ENCODE assay signal across 19 cellular contexts in the genomic region with DNA sequence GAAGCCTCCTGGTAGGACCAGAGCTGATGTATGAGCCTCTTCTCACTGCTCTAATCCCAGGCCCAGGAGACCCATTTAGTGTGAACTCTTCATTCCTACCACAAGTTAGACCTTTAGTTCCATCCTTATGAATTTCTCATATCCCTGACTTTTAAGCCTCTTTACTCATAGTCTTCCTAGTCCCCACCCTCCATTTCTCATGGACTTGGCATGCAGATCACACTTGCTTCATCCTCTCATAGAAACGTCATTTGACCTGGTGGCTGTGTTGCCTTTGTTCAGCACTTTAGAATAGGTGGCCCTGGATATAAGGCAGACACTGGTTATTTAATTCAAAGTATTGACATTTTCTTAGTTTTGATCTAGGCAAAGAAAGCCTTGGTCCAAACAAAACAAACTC.
DNase-seq lines count a peak whose midpoint lies in the region; ATAC-seq lines count a peak whose summit lies in the region.
"Had no signal": no experiment of that assay in that cellular context is flagged by ENCODE, and none has a peak within 500 bp of the region (broad histone marks: within the 10 kb centered on the region; RNA-seq: fewer than 3 reads in every experiment).

No MANE protein-coding gene starts in this region.

- no peak for ATAC-seq in GM21447 (IDR thresholded peaks at IDR 0.05; ENCODE audit: unreplicated experiment)
- ATAC-seq: naive thymus-derived CD8-positive, alpha-beta T cell had no signal

- DNase-seq in GM04503 (ENCODE audit: low read depth) (peak; percentile 31), RKO (ENCODE audit: low spot score) (peak; percentile 20), fibroblast of gingiva (ENCODE audit: low read depth) (peak; percentile 45), skeletal muscle cell (ENCODE audit: low read depth) (peak; percentile 64), glomerular visceral epithelial cell (ENCODE audit: extremely low spot score) (no peak)
- DNase-seq in activated T-cell treated with anti-CD3 and anti-CD28 coated beads, Interleukin-2, amount 50 U/mL, for 1 hour: no peak
- DNase-seq: activated CD4-positive, CD25-positive, alpha-beta regulatory T cell; amniotic stem cell; C1 segment of cervical spinal cord; endodermal cell; glutamatergic neuron; naive thymus-derived CD8-positive, alpha-beta T cell; NCI-H1694 treated with DMSO at 0.1 percent for 48 hours; NCI-H510A treated with DMSO at 0.1 percent for 48 hours; SHP77 treated with DMSO at 0.1 percent for 48 hours; stimulated activated CD4-positive, alpha-beta T cell treated with anti-CD3 and anti-CD28 coated beads, Interleukin-4, amount 100 ng/mL, for 1 hour had no signal

- H3K4me3 ChIP-seq in skeletal muscle cell (ENCODE audit: low read depth, low read length): no peak overlapping the region
- H3K4me3 ChIP-seq: skin epidermis, suprapubic skin had no signal

Comparison
In these comparisons a context has a peak if more than half of its experiments do, and no peak if none do; other contexts are left out.
1. DNase-seq: peak in GM04503 (single experiment), RKO (single experiment), fibroblast of gingiva (single experiment) and skeletal muscle cell (single experiment); none in glomerular visceral epithelial cell (single experiment) and activated T-cell treated with anti-CD3 and anti-CD28 coated beads, Interleukin-2, amount 50 U/mL, for 1 hour (single experiment).